In the genomic region with DNA sequence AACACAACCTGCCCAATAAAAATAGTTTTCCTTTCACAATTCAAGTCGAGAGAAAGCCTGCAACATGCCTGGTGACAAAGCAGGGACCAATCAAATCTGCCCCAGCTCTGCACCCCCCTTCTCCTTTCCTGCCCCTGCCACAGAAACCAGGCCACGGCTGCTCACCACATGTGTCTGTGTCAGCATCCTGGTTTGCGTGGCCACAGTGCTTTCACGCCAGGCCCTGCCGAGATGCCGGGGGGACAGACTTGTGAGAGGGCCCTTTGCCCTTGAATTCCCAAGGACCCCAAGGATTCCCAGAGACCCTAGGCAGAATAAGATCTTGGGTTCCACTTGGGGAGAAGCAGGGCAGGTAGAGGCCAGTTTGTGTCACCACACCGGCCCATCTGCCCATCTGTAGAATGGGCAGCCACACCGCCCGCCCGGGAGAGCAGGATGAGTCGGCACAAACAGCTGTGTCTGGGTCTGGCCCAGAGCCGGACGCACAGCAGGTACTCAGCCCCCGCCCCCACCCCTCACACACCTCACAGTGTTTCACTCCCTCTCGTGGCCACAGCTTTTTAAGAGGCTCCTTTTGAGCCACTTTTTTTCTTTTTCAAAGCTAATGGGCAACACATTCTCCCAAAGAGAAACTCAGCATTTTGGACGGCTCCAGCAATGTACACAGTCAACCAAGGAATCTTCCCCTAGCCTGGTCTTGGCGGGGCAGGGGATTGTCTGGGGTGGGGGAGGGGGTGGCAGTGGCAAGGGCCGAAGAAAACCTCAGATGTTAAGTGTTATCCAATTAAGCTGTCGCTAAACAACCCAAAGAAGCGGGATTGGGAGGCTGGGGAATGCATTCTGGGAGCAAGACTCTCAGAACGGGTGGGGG, we compare ENCODE assay signal across 8 cellular contexts.
A peak's percentile ranks its signal among the peaks of the same experiment; 100 is the strongest.
DNase-seq lines count a peak whose midpoint lies in the region; ATAC-seq and TF ChIP-seq lines count a peak whose summit lies in the region.

No MANE protein-coding gene starts in this region.

- DNase-seq in LNCaP clone FGC (ENCODE audit: low read depth) (no peak), NCI-H1092 treated with DMSO at 0.1 percent for 48 hours (lab: John Stamatoyannopoulos, UW) (no peak), AG08396 (ENCODE audit: low spot score) (no peak), NCI-H146 (lab: John Stamatoyannopoulos, UW) (no peak)
- DNase-seq in activated CD8-positive, alpha-beta memory T cell treated with anti-CD3 and anti-CD28 coated beads, Interleukin-2, amount 50 U/mL, for 48 hours, result peak; percentile 86
- DNase-seq in stimulated activated CD8-positive, alpha-beta memory T cell treated with anti-CD3 and anti-CD28 coated beads, Interleukin-12 subunit alpha, Interleukin-12 subunit beta, amount 100 ng/mL, for 1 hour (ENCODE audit: low read depth), result peak; percentile 60

- peak; percentile 27; the same call in 1 of the 2 replicates for TF ChIP-seq CTCF in LNCaP clone FGC (IDR thresholded peaks at IDR 0.05; ENCODE audit: control insufficient read depth, extremely low read depth, insufficient read depth)

- H3K9ac ChIP-seq in iPS-18a (ENCODE audit: low read length), result no peak overlapping the region

- no peak overlapping the region for H3K27ac ChIP-seq in iPS-18a (ENCODE audit: low read length)

- no peaks in the 10 kb centered on the region for H3K9me3 ChIP-seq in iPS-18a (ENCODE audit: control insufficient read depth, low read depth, low read length)

- no peaks in the 10 kb centered on the region for H3K36me3 ChIP-seq in iPS-18a (ENCODE audit: control insufficient read depth, low read depth, low read length)

- no peak for ATAC-seq in GM21717 (IDR thresholded peaks at IDR 0.05; ENCODE audit: unreplicated experiment)

- H3K4me3 ChIP-seq in LNCaP clone FGC (ENCODE audit: low read depth, low read length) (no peak overlapping the region), iPS-18a (ENCODE audit: low read length) (peak overlapping the region; percentile 51)

- no peaks in the 10 kb centered on the region for H3K27me3 ChIP-seq in iPS-18a (ENCODE audit: control insufficient read depth, insufficient read depth, low read length)

- H3K4me1 ChIP-seq in iPS-18a (ENCODE audit: control insufficient read depth, low read depth, low read length), result peaks cover 10% of the 10 kb centered on the region

Comparison
In these comparisons a context has a peak if more than half of its experiments do, and no peak if none do; other contexts are left out.
1. DNase-seq: peak in activated CD8-positive, alpha-beta memory T cell treated with anti-CD3 and anti-CD28 coated beads, Interleukin-2, amount 50 U/mL, for 48 hours (single experiment) and stimulated activated CD8-positive, alpha-beta memory T cell treated with anti-CD3 and anti-CD28 coated beads, Interleukin-12 subunit alpha, Interleukin-12 subunit beta, amount 100 ng/mL, for 1 hour (single experiment); none in LNCaP clone FGC (single experiment), NCI-H1092 treated with DMSO at 0.1 percent for 48 hours (single experiment), AG08396 (single experiment) and NCI-H146 (single experiment).